Comparison of ENCODE assay signal across 26 cellular contexts in the genomic region with DNA sequence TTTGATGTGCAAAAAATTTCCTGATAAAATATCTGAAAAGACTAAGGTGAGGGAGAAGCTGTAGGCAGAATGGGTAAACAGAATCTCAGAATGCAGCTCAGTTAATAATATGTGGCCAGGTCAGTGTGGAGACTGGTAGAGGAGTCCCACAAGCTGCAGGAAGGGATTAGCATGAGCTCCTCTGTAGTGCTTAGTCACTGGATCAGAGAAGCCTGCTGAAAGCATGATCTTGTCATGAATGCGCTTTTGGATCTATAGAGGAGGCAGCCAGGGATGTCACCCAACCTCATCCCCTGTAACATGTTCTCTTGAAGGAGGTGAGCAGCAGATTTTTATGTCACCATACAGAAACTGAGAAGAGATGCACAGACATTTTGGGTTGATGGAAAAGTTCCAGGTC.
A peak's percentile ranks its signal among the peaks of the same experiment; 100 is the strongest.
DNase-seq lines count a peak whose midpoint lies in the region; ATAC-seq, FAIRE-seq and TF ChIP-seq lines count a peak whose summit lies in the region.
"Had no signal": no experiment of that assay in that cellular context is flagged by ENCODE, and none has a peak within 500 bp of the region (broad histone marks: within the 10 kb centered on the region; RNA-seq: fewer than 3 reads in every experiment).

No MANE protein-coding gene starts in this region.

- no peaks in the 10 kb centered on the region for H3K9me3 Mint-ChIP-seq in progenitor cell of endocrine pancreas (ENCODE audit: low read depth)

- peak overlapping the region; percentile 50 for H3K27ac Mint-ChIP-seq in progenitor cell of endocrine pancreas
- H3K27ac Mint-ChIP-seq: CD4-positive, alpha-beta memory T cell; T-helper 1 cell treated with Interleukin-12 subunit alpha and Interleukin-12 subunit beta and Interleukin-4 antibody, amounts not matched to agents 30 μg/mL and 1 μg/mL, for 36 hours had no signal

- no peak overlapping the region for H3K9ac ChIP-seq in OCI-LY1 (ENCODE audit: low read length)
- H3K9ac ChIP-seq: GM23248 had no signal

- no peak overlapping the region for H3K4me2 ChIP-seq in OCI-LY1 (ENCODE audit: low read length)
- H3K4me2 ChIP-seq: PC-9 had no signal

- H3K4me3 Mint-ChIP-seq in progenitor cell of endocrine pancreas (ENCODE audit: low read depth), result no peak overlapping the region
- H3K4me3 Mint-ChIP-seq: CD4-positive, alpha-beta memory T cell; T-helper 1 cell treated with Interleukin-12 subunit alpha and Interleukin-12 subunit beta and Interleukin-4 antibody, amounts not matched to agents 30 μg/mL and 1 μg/mL, for 36 hours had no signal

- H3K36me3 Mint-ChIP-seq in progenitor cell of endocrine pancreas (ENCODE audit: insufficient read depth), result no peaks in the 10 kb centered on the region
- H3K36me3 Mint-ChIP-seq: CD4-positive, alpha-beta memory T cell had no signal

- H3K4me3 ChIP-seq in H7 (ENCODE audit: insufficient read depth, low read depth, low read length) (no peak overlapping the region), OCI-LY1 (ENCODE audit: low read depth, low read length, poor library complexity, severe bottlenecking) (no peak overlapping the region)
- H3K4me3 ChIP-seq: GM23248, PC-9 had no signal

- 0 out of 2 replicates have a peak overlapping the region, but pooled peaks have one; percentile 50 for H2AFZ ChIP-seq in OCI-LY1 (ENCODE audit: low read length)
- H2AFZ ChIP-seq: GM23248, PC-9 had no signal

- no peaks in the 10 kb centered on the region for H3F3A ChIP-seq in OCI-LY1 (ENCODE audit: insufficient read depth, low read length)

- peak; percentile 11 for DNase-seq in H7
- DNase-seq in progenitor cell of endocrine pancreas (ENCODE audit: low spot score, unreplicated experiment), result no peak
- no peak for DNase-seq in SIG-M5 treated with dmso at 0.1 percent for 504 hours (lab: John Stamatoyannopoulos, UW; ENCODE audit: unreplicated experiment)
- no peak for DNase-seq in GM19239 (ENCODE audit: insufficient read length, low spot score)
- DNase-seq: C1 segment of cervical spinal cord; CD4-positive, alpha-beta memory T cell; COR-L47; DMS79; GF-D8; GM23248; IMR-90; KG1; MM.1S; NCI-H2081; NCI-H226; NCI-H510A treated with DMSO at 0.1 percent for 48 hours; NK-92 treated with Interleukin-12 subunit alpha and Interleukin-12 subunit beta, amount 100 ng/mL, for 24 hours; PC-9; SHP77; SW 1271 had no signal

- H3K9me2 ChIP-seq in OCI-LY1 (ENCODE audit: low read depth, low read length), result no peaks in the 10 kb centered on the region

- H3K79me2 ChIP-seq in OCI-LY1 (ENCODE audit: insufficient read depth, low read length), result no peaks in the 10 kb centered on the region

- TF ChIP-seq CTCF in OCI-LY1 (IDR thresholded peaks at IDR 0.05; ENCODE audit: low read length) (no peak), progenitor cell of endocrine pancreas (IDR thresholded peaks at IDR 0.05; ENCODE audit: unreplicated experiment) (no peak)

- peaks cover 3% of the 10 kb centered on the region for H3K9me3 ChIP-seq in OCI-LY1 (ENCODE audit: low read length)

- H3K27ac ChIP-seq in OCI-LY1 (ENCODE audit: low read depth, low read length, poor library complexity, severe bottlenecking), result no peak overlapping the region
- H3K27ac ChIP-seq: GM23248, PC-9 had no signal

- no peaks in the 10 kb centered on the region for H4K20me1 ChIP-seq in OCI-LY1 (ENCODE audit: insufficient read depth, low read length)

- no peaks in the 10 kb centered on the region for H3K27me3 ChIP-seq in H7 (ENCODE audit: control insufficient read depth, insufficient read depth, low read length)
- no peaks in the 10 kb centered on the region for H3K27me3 ChIP-seq in OCI-LY1 (ENCODE audit: insufficient read depth, low read length)

- FAIRE-seq in GM19239 (lab: Jason Lieb, UNC), result no peak
- FAIRE-seq: GM12891 had no signal

- no peaks in the 10 kb centered on the region for H3K36me3 ChIP-seq in H7 (replicated peaks; ENCODE audit: control insufficient read depth, insufficient read depth, low read length)
- no peaks in the 10 kb centered on the region; the same call in 1 of the 2 replicates for H3K36me3 ChIP-seq in OCI-LY1 (ENCODE audit: insufficient read depth, low read length)

- peak; percentile 29 for ATAC-seq in esophagus mucosa
- no peak for ATAC-seq in GM19452 (IDR thresholded peaks at IDR 0.05; ENCODE audit: unreplicated experiment)
- ATAC-seq: HCT116 had no signal

- no peaks in the 10 kb centered on the region for H3K4me1 ChIP-seq in OCI-LY1 (ENCODE audit: insufficient read depth, low read length, severe bottlenecking)

- no peaks in the 10 kb centered on the region for H3K27me3 Mint-ChIP-seq in progenitor cell of endocrine pancreas
- H3K27me3 Mint-ChIP-seq: CD4-positive, alpha-beta memory T cell had no signal

- no peaks in the 10 kb centered on the region for H3K4me1 Mint-ChIP-seq in progenitor cell of endocrine pancreas (ENCODE audit: low read depth)
- H3K4me1 Mint-ChIP-seq: CD4-positive, alpha-beta memory T cell had no signal
